In the genomic region with DNA sequence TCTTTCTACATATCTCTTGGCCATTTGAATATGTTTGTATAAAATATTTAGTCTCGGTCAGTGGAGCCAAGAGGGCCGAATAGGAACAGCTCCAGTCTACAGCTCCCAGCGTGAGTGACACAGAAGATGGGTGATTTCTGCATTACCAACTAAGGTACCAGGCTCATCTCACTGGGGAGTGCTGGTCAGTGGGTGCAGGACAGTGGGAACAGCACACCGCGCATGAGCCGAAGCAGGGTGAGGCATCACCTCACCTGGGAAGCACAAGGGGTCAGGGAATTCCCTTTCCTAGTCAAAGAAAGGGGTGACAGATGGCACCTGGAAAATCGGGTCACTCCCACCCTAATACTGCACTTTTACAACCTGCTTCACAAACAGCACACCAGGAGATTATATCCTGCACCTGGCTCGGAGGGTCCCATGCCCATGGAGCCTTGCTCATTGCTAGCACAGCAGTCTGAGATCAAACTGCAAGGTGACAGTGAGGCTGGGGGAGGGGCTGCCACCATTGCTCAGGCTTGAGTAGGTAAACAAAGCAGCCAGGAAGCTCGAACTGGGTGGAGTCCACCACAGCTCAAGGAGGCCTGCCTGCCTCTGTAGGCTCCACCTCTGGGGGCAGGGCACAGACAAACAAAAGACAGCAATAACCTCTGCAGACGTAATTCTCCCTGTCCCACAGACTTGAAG, we compare ENCODE assay signal across 6 cellular contexts.
DNase-seq lines count a peak whose midpoint lies in the region; ATAC-seq and TF ChIP-seq lines count a peak whose summit lies in the region.
"Not testable (repeated sequence)": the region's sequence is repeated elsewhere in the genome, so short reads cannot be mapped to it uniquely, and the experiment has no call there.

No MANE protein-coding gene starts in this region.

- peaks cover 40 to 80% (median 56%) of the 10 kb centered on the region in 5 donors for H3K9me3 Mint-ChIP-seq in CD8-positive, alpha-beta memory T cell
- peaks cover 56% of the 10 kb centered on the region for H3K9me3 Mint-ChIP-seq in activated naive CD4-positive, alpha-beta T cell treated with anti-CD3 and anti-CD28 coated beads, Interleukin-2, amount 10 ng/mL, durations not matched to agents 7 days and 5 days
- peaks cover 81% of the 10 kb centered on the region for H3K9me3 Mint-ChIP-seq in endothelial cell (ENCODE audit: unreplicated experiment)

- H3K4me3 Mint-ChIP-seq in CD8-positive, alpha-beta memory T cell; activated naive CD4-positive, alpha-beta T cell treated with anti-CD3 and anti-CD28 coated beads, Interleukin-2, amount 10 ng/mL, durations not matched to agents 7 days and 5 days: not testable (repeated sequence)
- peak overlapping the region; percentile 52 for H3K4me3 Mint-ChIP-seq in endothelial cell (ENCODE audit: unreplicated experiment)

- H3K9me3 ChIP-seq in CD8-positive, alpha-beta memory T cell (ENCODE audit: low read length); RWPE2 (ENCODE audit: severe bottlenecking): not testable (repeated sequence)

- not testable (repeated sequence) for H3K36me3 ChIP-seq in CD8-positive, alpha-beta memory T cell (ENCODE audit: insufficient read depth, low read length); RWPE2 (ENCODE audit: low read depth)

- peak overlapping the region; percentile 8 for H3K4me3 ChIP-seq in CD8-positive, alpha-beta memory T cell (ENCODE audit: low read length)
- not testable (repeated sequence) for H3K4me3 ChIP-seq in Jurkat, Clone E6-1 (ENCODE audit: low read length); RWPE2 (ENCODE audit: severe bottlenecking)

- TF ChIP-seq CTCF in RWPE2 (IDR thresholded peaks at IDR 0.05; ENCODE audit: poor library complexity, severe bottlenecking); endothelial cell (IDR thresholded peaks at IDR 0.05; ENCODE audit: unreplicated experiment): not testable (repeated sequence)

- not testable (repeated sequence) for ATAC-seq in RWPE2 (ENCODE audit: low read depth)

- not testable (repeated sequence) for H3K27ac ChIP-seq in CD8-positive, alpha-beta memory T cell (ENCODE audit: low read depth, low read length); RWPE2 (ENCODE audit: poor library complexity, severe bottlenecking)

- H3K4me1 Mint-ChIP-seq in CD8-positive, alpha-beta memory T cell; endothelial cell (ENCODE audit: unreplicated experiment): not testable (repeated sequence)
- peaks cover 13% of the 10 kb centered on the region for H3K4me1 Mint-ChIP-seq in activated naive CD4-positive, alpha-beta T cell treated with anti-CD3 and anti-CD28 coated beads, Interleukin-2, amount 10 ng/mL, durations not matched to agents 7 days and 5 days

- H3K27ac Mint-ChIP-seq in CD8-positive, alpha-beta memory T cell; activated naive CD4-positive, alpha-beta T cell treated with anti-CD3 and anti-CD28 coated beads, Interleukin-2, amount 10 ng/mL, durations not matched to agents 7 days and 5 days; endothelial cell (ENCODE audit: unreplicated experiment): not testable (repeated sequence)

- peaks cover 0 to 12% (median 3%) of the 10 kb centered on the region in 3 donors for H3K36me3 Mint-ChIP-seq in CD8-positive, alpha-beta memory T cell
- H3K36me3 Mint-ChIP-seq in activated naive CD4-positive, alpha-beta T cell treated with anti-CD3 and anti-CD28 coated beads, Interleukin-2, amount 10 ng/mL, durations not matched to agents 7 days and 5 days: not testable (repeated sequence)
- H3K36me3 Mint-ChIP-seq in endothelial cell (ENCODE audit: low read depth, unreplicated experiment): peaks cover 31% of the 10 kb centered on the region

- CTCF ChIA-PET in CD8-positive, alpha-beta memory T cell (lab: Charles Lee); activated naive CD4-positive, alpha-beta T cell treated with anti-CD3 and anti-CD28 coated beads, Interleukin-2, amount 10 ng/mL, durations not matched to agents 7 days and 5 days (lab: Charles Lee): not testable (repeated sequence)

- not testable (repeated sequence) for H3K27me3 ChIP-seq in CD8-positive, alpha-beta memory T cell (ENCODE audit: insufficient read depth, low read length, poor library complexity, severe bottlenecking); RWPE2 (ENCODE audit: insufficient read depth, poor library complexity, severe bottlenecking)

- not testable (repeated sequence) for H3K4me1 ChIP-seq in CD8-positive, alpha-beta memory T cell (ENCODE audit: insufficient read depth, low read length); RWPE2 (ENCODE audit: insufficient read depth, poor library complexity, severe bottlenecking)

- POLR2A ChIA-PET in CD8-positive, alpha-beta memory T cell (lab: Charles Lee): not testable (repeated sequence)

- not testable (repeated sequence) for DNase-seq in CD8-positive, alpha-beta memory T cell; endothelial cell (ENCODE audit: low spot score)
- peak; percentile 39 for DNase-seq in Jurkat, Clone E6-1 (ENCODE audit: low read depth, low spot score)
- peak; percentile 74 for DNase-seq in RWPE2 (ENCODE audit: low spot score)
- DNase-seq in activated naive CD4-positive, alpha-beta T cell treated with anti-CD3 and anti-CD28 coated beads, Interleukin-2, amount 10 ng/mL, durations not matched to agents 7 days and 5 days: peak; percentile 47
- peak; percentile 89 for DNase-seq in mesenteric fat pad (ENCODE audit: low spot score)

- not testable (repeated sequence) for H3K27me3 Mint-ChIP-seq in CD8-positive, alpha-beta memory T cell
- H3K27me3 Mint-ChIP-seq in activated naive CD4-positive, alpha-beta T cell treated with anti-CD3 and anti-CD28 coated beads, Interleukin-2, amount 10 ng/mL, durations not matched to agents 7 days and 5 days: peaks cover 19% of the 10 kb centered on the region
- peaks cover 27% of the 10 kb centered on the region for H3K27me3 Mint-ChIP-seq in endothelial cell (ENCODE audit: unreplicated experiment)
